22 cellular contexts compared by ENCODE assay signal in genomic region chr6:16841241-16841640, GRCh38.
"Had no signal": no experiment of that assay in that cellular context is flagged by ENCODE, and none has a peak within 500 bp of the region (broad histone marks: within the 10 kb centered on the region; RNA-seq: fewer than 3 reads in every experiment).

No MANE protein-coding gene starts in this region.

- ATAC-seq: activated T-cell treated with anti-CD3 and anti-CD28 coated beads, Interleukin-2, amount 50 U/mL, for 4 hours; effector memory CD8-positive, alpha-beta T cell; left ventricle myocardium superior; naive thymus-derived CD8-positive, alpha-beta T cell; psoas muscle; right cardiac atrium; stimulated activated naive CD8-positive, alpha-beta T cell treated with anti-CD3 and anti-CD28 coated beads, Interleukin-15, amount 100 ng/mL, for 72 hours had no signal

- H3K36me3 ChIP-seq: ascending aorta, suprapubic skin, transverse colon had no signal

- H3K36me3 Mint-ChIP-seq: memory B cell; naive thymus-derived CD8-positive, alpha-beta T cell had no signal

- H3K9me3 Mint-ChIP-seq: activated naive CD4-positive, alpha-beta T cell treated with anti-CD3 and anti-CD28 coated beads for 36 hours; activated T-cell treated with anti-CD3 and anti-CD28 coated beads, Interleukin-2, amount 50 U/mL, for 4 hours; effector memory CD8-positive, alpha-beta T cell; naive thymus-derived CD8-positive, alpha-beta T cell; stimulated activated naive CD8-positive, alpha-beta T cell treated with anti-CD3 and anti-CD28 coated beads, Interleukin-15, amount 100 ng/mL, for 72 hours had no signal

- H3K27me3 Mint-ChIP-seq: stimulated activated naive CD8-positive, alpha-beta T cell treated with anti-CD3 and anti-CD28 coated beads, Interleukin-15, amount 100 ng/mL, for 72 hours had no signal

- H3K27me3 ChIP-seq: ascending aorta, suprapubic skin, transverse colon had no signal

- DNase-seq: activated CD4-positive, alpha-beta T cell treated with anti-CD3 and anti-CD28 coated beads, Interleukin-2, amount 50 U/mL, for 1 hour; activated CD4-positive, CD25-positive, alpha-beta regulatory T cell treated with anti-CD3 and anti-CD28 coated beads, Interleukin-2, amount 50 U/mL, for 72 hours; activated CD8-positive, alpha-beta memory T cell treated with anti-CD3 and anti-CD28 coated beads, Interleukin-2, amount 50 U/mL, for 4 hours; activated naive CD4-positive, alpha-beta T cell treated with anti-CD3 and anti-CD28 coated beads for 36 hours; activated T-cell treated with anti-CD3 and anti-CD28 coated beads, Interleukin-2, amount 50 U/mL, for 4 hours; dermis blood vessel endothelial cell; effector memory CD8-positive, alpha-beta T cell; head of caudate nucleus; left ventricle myocardium superior; naive thymus-derived CD8-positive, alpha-beta T cell; psoas muscle; right cardiac atrium; stimulated activated CD4-positive, alpha-beta T cell treated with anti-CD3 and anti-CD28 coated beads, Interleukin-15, amount 100 ng/mL, for 24 hours; stimulated activated CD4-positive, alpha-beta T cell treated with anti-CD3 and anti-CD28 coated beads, Interleukin-2, amount 100 ng/mL, for 48 hours; stimulated activated naive CD8-positive, alpha-beta T cell treated with anti-CD3 and anti-CD28 coated beads, Interleukin-15, amount 100 ng/mL, for 72 hours; T-helper 2 cell; transverse colon had no signal

- H3K4me1 ChIP-seq: ascending aorta, psoas muscle had no signal

- H3K4me3 Mint-ChIP-seq: activated naive CD4-positive, alpha-beta T cell treated with anti-CD3 and anti-CD28 coated beads for 36 hours; activated T-cell treated with anti-CD3 and anti-CD28 coated beads, Interleukin-2, amount 50 U/mL, for 4 hours; effector memory CD8-positive, alpha-beta T cell; memory B cell; naive thymus-derived CD8-positive, alpha-beta T cell; stimulated activated naive CD8-positive, alpha-beta T cell treated with anti-CD3 and anti-CD28 coated beads, Interleukin-15, amount 100 ng/mL, for 72 hours had no signal

- H3K4me3 ChIP-seq: ascending aorta, psoas muscle, skin epidermis, suprapubic skin, transverse colon had no signal

- H3K27ac ChIP-seq: ascending aorta, psoas muscle, suprapubic skin, transverse colon, VCaP had no signal

- H3K9me3 ChIP-seq: ascending aorta, psoas muscle, suprapubic skin, transverse colon had no signal

- H3K27ac Mint-ChIP-seq: activated naive CD4-positive, alpha-beta T cell treated with anti-CD3 and anti-CD28 coated beads for 36 hours; effector memory CD8-positive, alpha-beta T cell; memory B cell; naive thymus-derived CD8-positive, alpha-beta T cell; stimulated activated naive CD8-positive, alpha-beta T cell treated with anti-CD3 and anti-CD28 coated beads, Interleukin-15, amount 100 ng/mL, for 72 hours had no signal
